9 cellular contexts compared by ENCODE assay signal in the genomic region with DNA sequence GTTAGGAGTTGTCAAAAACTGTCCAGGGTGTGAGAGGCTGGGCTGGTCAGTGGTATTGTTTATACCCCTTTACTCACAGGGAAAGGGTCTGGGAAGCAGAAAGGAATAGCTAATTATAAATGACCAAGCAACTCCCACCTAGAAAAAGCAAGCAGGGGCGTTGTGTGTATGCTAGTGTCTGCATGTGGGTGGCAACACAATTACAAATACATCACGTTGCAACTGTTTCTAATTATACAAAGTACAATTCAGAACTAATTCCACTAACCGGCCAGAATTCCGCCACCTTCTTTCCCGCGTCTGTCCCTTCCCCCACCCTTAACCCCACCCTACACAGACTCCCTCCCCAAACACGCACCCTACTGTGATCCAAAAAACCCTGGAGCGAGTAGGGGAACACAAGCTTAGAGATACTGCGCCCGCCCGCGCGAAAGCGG. TPM values are rescaled to one million over a fixed set of nuclear protein-coding genes. Genes with fewer than 3 reads are reported as not detected.
DNase-seq lines count a peak whose midpoint lies in the region; ATAC-seq, FAIRE-seq and TF ChIP-seq lines count a peak whose summit lies in the region.
"Had no signal": no experiment of that assay in that cellular context is flagged by ENCODE, and none has a peak within 500 bp of the region (broad histone marks: within the 10 kb centered on the region; RNA-seq: fewer than 3 reads in every experiment).

No MANE protein-coding gene starts in this region.

- H3K36me3 ChIP-seq in CD4-positive, CD25-positive, alpha-beta regulatory T cell (ENCODE audit: control insufficient read depth, insufficient read depth, low read length), result no peaks in the 10 kb centered on the region
- H3K36me3 ChIP-seq in NT2/D1 (ENCODE audit: insufficient read depth, insufficient read length, low read length), result no peaks in the 10 kb centered on the region
- no peaks in the 10 kb centered on the region for H3K36me3 ChIP-seq in endothelial cell of umbilical vein (ENCODE audit: control insufficient read depth in 2 of 2, extremely low read depth in 1 of 2, insufficient read depth in 2 of 2, low read length in 2 of 2)
- H3K36me3 ChIP-seq in ovary, result no peaks in the 10 kb centered on the region
- no peaks in the 10 kb centered on the region for H3K36me3 ChIP-seq in WERI-Rb-1

- no peak for TF ChIP-seq CTCF in endothelial cell of umbilical vein (IDR thresholded peaks at IDR 0.05; ENCODE audit: extremely low read depth in 1 of 2, insufficient read depth in 1 of 2, low read depth in 1 of 2, low read length in 2 of 2)
- TF ChIP-seq CTCF in ovary (IDR thresholded peaks at IDR 0.05), result no peak
- TF ChIP-seq CTCF in WERI-Rb-1 (IDR thresholded peaks at IDR 0.05; ENCODE audit: low read depth, low read length), result no peak

- H3K9me3 ChIP-seq in CD4-positive, CD25-positive, alpha-beta regulatory T cell (ENCODE audit: control insufficient read depth in 2 of 2, low read length in 2 of 2), result no peaks in the 10 kb centered on the region
- H3K9me3 ChIP-seq in NT2/D1 (ENCODE audit: insufficient read depth, low read length), result no peaks in the 10 kb centered on the region
- no peaks in the 10 kb centered on the region for H3K9me3 ChIP-seq in endothelial cell of umbilical vein (replicated peaks; ENCODE audit: control insufficient read depth, insufficient read depth, low read length)
- H3K9me3 ChIP-seq in ovary, result no peaks in the 10 kb centered on the region
- H3K9me3 ChIP-seq in WERI-Rb-1 (ENCODE audit: severe bottlenecking), result no peaks in the 10 kb centered on the region

- no peak for FAIRE-seq in endothelial cell of umbilical vein (lab: Jason Lieb, UNC)

- no peak overlapping the region for H3K27ac Mint-ChIP-seq in CD4-positive, CD25-positive, alpha-beta regulatory T cell

- H3K9ac ChIP-seq in NT2/D1 (ENCODE audit: insufficient read length, low read depth) (no peak overlapping the region), endothelial cell of umbilical vein (replicated peaks; ENCODE audit: extremely low read depth, insufficient read depth, low read length) (peak overlapping the region; percentile 72)

- 1 to 2% (median 1%) methylated on average over 14 of the region's 14 CpGs for WGBS in ovary, 3 donors

- ATAC-seq in CD4-positive, CD25-positive, alpha-beta regulatory T cell (ENCODE audit: low read depth in 2 of 2), result no peak
- ATAC-seq in HG03280 (IDR thresholded peaks at IDR 0.05; ENCODE audit: unreplicated experiment) (no peak), sciatic nerve (no peak)

- intact Hi-C loops in endothelial cell of umbilical vein (cut with micrococcal nuclease), result loop anchor here (1.0 kb wide), 1 partner anchor 7 kb away; no protein-coding TSS in a partner anchor
- intact Hi-C loops in ovary (cut with DNase I), result loop anchor here in 2 of 4 donors (10.0 kb wide), 2 partner anchors 107 to 177 kb away; no protein-coding TSS in a partner anchor
- intact Hi-C loops in sciatic nerve (cut with DNase I), result no loop called here

- peaks cover 49% of the 10 kb centered on the region for H3K27me3 Mint-ChIP-seq in CD4-positive, CD25-positive, alpha-beta regulatory T cell

- peaks cover 30% of the 10 kb centered on the region for H3K4me1 ChIP-seq in CD4-positive, CD25-positive, alpha-beta regulatory T cell (ENCODE audit: control insufficient read depth, insufficient read depth, low read length, poor library complexity, severe bottlenecking)
- H3K4me1 ChIP-seq in NT2/D1 (ENCODE audit: insufficient read depth, insufficient read length), result peaks cover 7% of the 10 kb centered on the region
- H3K4me1 ChIP-seq in endothelial cell of umbilical vein (ENCODE audit: control insufficient read depth, extremely low read depth, insufficient read depth, low read length), result peaks cover 27% of the 10 kb centered on the region
- peaks cover 6% of the 10 kb centered on the region for H3K4me1 ChIP-seq in ovary (ENCODE audit: insufficient read depth)

- H3K9me3 Mint-ChIP-seq in CD4-positive, CD25-positive, alpha-beta regulatory T cell, result peaks cover 0 to 5% (median 0%) of the 10 kb centered on the region in 7 donors

- no peak for TF ChIP-seq EP300 in ovary (IDR thresholded peaks at IDR 0.05)

- no peaks in the 10 kb centered on the region for H4K20me1 ChIP-seq in endothelial cell of umbilical vein (replicated peaks; ENCODE audit: control insufficient read depth, extremely low read depth, insufficient read depth, low read length)

- BruUV-seq in endothelial cell of umbilical vein (replicated peaks; lab: Mats Ljungman, UMichigan), result no TSS peak

- POLR2A ChIA-PET in endothelial cell of umbilical vein (lab: Charles Lee), result no interaction called here

- peak overlapping the region; percentile 84 for H2AFZ ChIP-seq in endothelial cell of umbilical vein (ENCODE audit: low read depth, low read length)

- no peak overlapping the region for H3K27ac ChIP-seq in CD4-positive, CD25-positive, alpha-beta regulatory T cell (ENCODE audit: insufficient read depth, low read length, poor library complexity, severe bottlenecking)
- H3K27ac ChIP-seq in endothelial cell of umbilical vein (ENCODE audit: insufficient read depth, low read depth, low read length) (no peak overlapping the region), ovary (no peak overlapping the region), WERI-Rb-1 (no peak overlapping the region)

- H3K27me3 ChIP-seq in CD4-positive, CD25-positive, alpha-beta regulatory T cell (ENCODE audit: control insufficient read depth, insufficient read depth, low read length), result peaks cover 40% of the 10 kb centered on the region
- peaks cover 48% of the 10 kb centered on the region for H3K27me3 ChIP-seq in NT2/D1 (ENCODE audit: insufficient read depth, insufficient read length)
- H3K27me3 ChIP-seq in endothelial cell of umbilical vein (ENCODE audit: control insufficient read depth in 2 of 2, insufficient read depth in 2 of 2, low read length in 2 of 2), result no peaks in the 10 kb centered on the region
- no peaks in the 10 kb centered on the region for H3K27me3 ChIP-seq in ovary
- H3K27me3 ChIP-seq in WERI-Rb-1 (ENCODE audit: insufficient read depth, low read depth, severe bottlenecking), result peaks cover 5% of the 10 kb centered on the region

- H3K4me2 ChIP-seq in endothelial cell of umbilical vein (ENCODE audit: insufficient read depth, low read length), result peak overlapping the region; percentile 89

- H3K36me3 Mint-ChIP-seq in CD4-positive, CD25-positive, alpha-beta regulatory T cell, result no peaks in the 10 kb centered on the region

- peak overlapping the region; percentile 77 for H3K4me3 ChIP-seq in CD4-positive, CD25-positive, alpha-beta regulatory T cell (ENCODE audit: low read depth, low read length)
- H3K4me3 ChIP-seq in NT2/D1 (ENCODE audit: insufficient read length, low read depth) (peak overlapping the region; percentile 53), endothelial cell of umbilical vein (replicated peaks in 1 of 3; ENCODE audit: insufficient read depth in 1 of 3, low read depth in 1 of 3, low read length in 3 of 3) (peak overlapping the region; percentile 72 to 99 (median 92)), ovary (peak overlapping the region; percentile 53), WERI-Rb-1 (ENCODE audit: low read depth, low read length) (no peak overlapping the region)

- TF ChIP-seq POLR2A in endothelial cell of umbilical vein (IDR thresholded peaks at IDR 0.05; ENCODE audit: low read depth, low read length), result no peak
- no peak for TF ChIP-seq POLR2A in ovary (IDR thresholded peaks at IDR 0.05)

- dilution Hi-C loops in endothelial cell of umbilical vein (cut with MboI; ENCODE audit: extremely low pct_ligation_motif_present, low sequenced_read_pairs), result no loop called here

- no peak for DNase-seq in CD4-positive, CD25-positive, alpha-beta regulatory T cell
- DNase-seq in NT2/D1 (ENCODE audit: low read depth, low spot score), result no peak
- no peak for DNase-seq in endothelial cell of umbilical vein (ENCODE audit: low read depth, low spot score)
- DNase-seq in ovary, result peak in 2 of 5 donors; percentile 20 to 54
- DNase-seq in NCI-H2029 treated with DMSO at 0.1 percent for 48 hours (lab: John Stamatoyannopoulos, UW), result no peak
- DNase-seq in WERI-Rb-1, result no peak
- DNase-seq in sciatic nerve (ENCODE audit: low spot score), result no peak

- H3K4me1 Mint-ChIP-seq in CD4-positive, CD25-positive, alpha-beta regulatory T cell, result peaks cover 7 to 33% (median 21%) of the 10 kb centered on the region in 4 donors

- no peaks in the 10 kb centered on the region for H3K9me1 ChIP-seq in endothelial cell of umbilical vein (replicated peaks; ENCODE audit: control insufficient read depth, extremely low read depth, insufficient read depth, low read length)

- H3K4me3 Mint-ChIP-seq in CD4-positive, CD25-positive, alpha-beta regulatory T cell, result peak overlapping the region; percentile 91 to 97 (median 96)

- CTCF ChIA-PET in endothelial cell of umbilical vein (lab: Charles Lee), result interaction anchor here (1.3 to 4.6 kb wide), 6 partner anchors 8 to 378 kb away, joined by 3 to 59 read pairs (median 10); no protein-coding TSS in a partner anchor

- peaks cover 28% of the 10 kb centered on the region for H3K79me2 ChIP-seq in endothelial cell of umbilical vein (ENCODE audit: control insufficient read depth, insufficient read depth, low read length)

RNA-seq across cellular contexts. Expression of a gene that starts 2.2 kb away (rescaled TPM):
- 2.0 TPM for total RNA-seq in CD4-positive, CD25-positive, alpha-beta regulatory T cell
- polyA plus RNA-seq in CD4-positive, CD25-positive, alpha-beta regulatory T cell, result under 1 TPM in 3 of 4 donors, not detected in 1; 0.11 to 0.81 (median 0.16) TPM
- 3.5 and 8.1 TPM in 2 replicates for total RNA-seq in endothelial cell of umbilical vein
- polyA plus RNA-seq in endothelial cell of umbilical vein, result 1.5 and 2.4 TPM in 2 replicates
- 2.8 and 3.2 TPM in 2 replicates for polyA plus RNA-seq in endothelial cell of umbilical vein (2011; cell fraction: cytosol; rRNA removed)
- 15.0 and 23.9 TPM in 2 replicates for polyA plus RNA-seq in endothelial cell of umbilical vein (2011; cell fraction: nucleus; rRNA removed)
- polyA plus RNA-seq in endothelial cell of umbilical vein (2012), result 6.8 and 7.3 TPM in 2 replicates
- polyA minus RNA-seq in endothelial cell of umbilical vein, result 5.5 and 11.8 TPM in 2 replicates
- polyA minus RNA-seq in endothelial cell of umbilical vein (2011; cell fraction: cytosol; rRNA and poly(A)+ RNA removed), result not detected
- polyA minus RNA-seq in endothelial cell of umbilical vein (2011; cell fraction: nucleus; rRNA and poly(A)+ RNA removed), result 17.8 and 18.7 TPM in 2 replicates
- total RNA-seq in ovary, result 10 to 100 TPM in 6 of 7 donors, 1 to 10 TPM in 1; 8.0 to 34.4 (median 23.0) TPM
- polyA plus RNA-seq in ovary, result 1 to 10 TPM; 6.3 to 8.9 TPM
- 2.9 TPM for total RNA-seq in sciatic nerve
- total RNA-seq: HT-29 had no signal

RNA-seq across cellular contexts. Expression of a gene that starts 34.6 kb away (rescaled TPM):
- total RNA-seq in CD4-positive, CD25-positive, alpha-beta regulatory T cell, result 32.6 TPM
- 10 to 100 TPM in 2 of 4 donors, 1 to 10 TPM in 2; 7.1 to 12.1 (median 9.3) TPM for polyA plus RNA-seq in CD4-positive, CD25-positive, alpha-beta regulatory T cell
- total RNA-seq in endothelial cell of umbilical vein (8.6 and 14.5 TPM in 2 replicates), ovary (10 to 100 TPM; 13.9 to 31.1 (median 21.8) TPM), sciatic nerve (14.0 TPM)
- polyA plus RNA-seq in endothelial cell of umbilical vein (9.8 and 15.8 TPM in 2 replicates), ovary (10 to 100 TPM; 12.2 to 19.7 TPM)
- 9.0 and 13.1 TPM in 2 replicates for polyA plus RNA-seq in endothelial cell of umbilical vein (2011; cell fraction: cytosol; rRNA removed)
- 26.9 and 36.0 TPM in 2 replicates for polyA plus RNA-seq in endothelial cell of umbilical vein (2011; cell fraction: nucleus; rRNA removed)
- 17.1 and 20.7 TPM in 2 replicates for polyA plus RNA-seq in endothelial cell of umbilical vein (2012)
- polyA minus RNA-seq in endothelial cell of umbilical vein, result 16.5 and 19.0 TPM in 2 replicates
- polyA minus RNA-seq in endothelial cell of umbilical vein (2011; cell fraction: cytosol; rRNA and poly(A)+ RNA removed), result 3.6 TPM
- 13.3 and 18.0 TPM in 2 replicates for polyA minus RNA-seq in endothelial cell of umbilical vein (2011; cell fraction: nucleus; rRNA and poly(A)+ RNA removed)
